In the genomic region with DNA sequence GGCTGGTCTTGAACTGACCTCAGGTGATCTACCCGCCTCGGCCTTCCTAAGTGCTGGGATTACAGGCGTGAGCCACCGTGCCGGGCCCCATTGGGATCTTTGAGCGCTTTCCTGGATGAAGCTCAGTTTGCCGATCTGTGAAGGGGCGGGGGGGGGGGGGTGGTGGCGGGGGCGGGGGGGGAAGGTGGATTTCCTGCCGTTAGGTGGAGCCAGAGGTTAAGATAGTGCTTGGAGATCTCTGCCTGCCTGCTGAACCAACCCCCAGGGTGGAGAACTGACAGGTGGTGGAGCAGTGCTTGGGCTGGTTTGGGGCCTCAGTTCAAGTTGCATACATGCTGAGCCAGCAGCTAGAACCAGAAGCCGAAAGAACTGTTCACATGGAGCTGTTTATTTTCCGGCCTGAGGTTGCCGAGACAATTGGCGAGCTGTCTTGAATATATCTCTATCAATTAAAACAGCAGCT, we compare ENCODE assay signal across 8 cellular contexts. TPM values are rescaled to one million over a fixed set of nuclear protein-coding genes. Genes with fewer than 3 reads are reported as not detected.
A peak's percentile ranks its signal among the peaks of the same experiment; 100 is the strongest.
DNase-seq lines count a peak whose midpoint lies in the region; ATAC-seq and TF ChIP-seq lines count a peak whose summit lies in the region.

No MANE protein-coding gene starts in this region.

- peaks cover 23% of the 10 kb centered on the region for H3K27me3 Mint-ChIP-seq in activated naive CD8-positive, alpha-beta T cell treated with anti-CD3 and anti-CD28 coated beads, Interleukin-2, amount 50 U/mL, for 24 hours
- peaks cover 44% of the 10 kb centered on the region for H3K27me3 Mint-ChIP-seq in progenitor cell of endocrine pancreas

- peak; percentile 72 for DNase-seq in ELR (ENCODE audit: low read depth)
- peak; percentile 86 for DNase-seq in NCI-H1092 treated with DMSO at 0.1 percent for 48 hours (lab: John Stamatoyannopoulos, UW)
- DNase-seq in SKM-1 treated with dmso at 0.1 percent for 144 hours (lab: John Stamatoyannopoulos, UW; ENCODE audit: unreplicated experiment): peak; percentile 77
- DNase-seq in activated naive CD8-positive, alpha-beta T cell treated with anti-CD3 and anti-CD28 coated beads, Interleukin-2, amount 50 U/mL, for 24 hours: peak; percentile 71
- peak; percentile 50 for DNase-seq in left cardiac atrium
- DNase-seq in progenitor cell of endocrine pancreas (ENCODE audit: low spot score, unreplicated experiment): no peak
- DNase-seq in cortex of kidney (lab: John Stamatoyannopoulos, UW): no peak

- H3K36me3 Mint-ChIP-seq in activated naive CD8-positive, alpha-beta T cell treated with anti-CD3 and anti-CD28 coated beads, Interleukin-2, amount 50 U/mL, for 24 hours (ENCODE audit: low read depth): peaks cover 7% of the 10 kb centered on the region
- H3K36me3 Mint-ChIP-seq in progenitor cell of endocrine pancreas (ENCODE audit: insufficient read depth): no peaks in the 10 kb centered on the region

- TF ChIP-seq CTCF in progenitor cell of endocrine pancreas (IDR thresholded peaks at IDR 0.05; ENCODE audit: unreplicated experiment): no peak

- H3K4me1 Mint-ChIP-seq in activated naive CD8-positive, alpha-beta T cell treated with anti-CD3 and anti-CD28 coated beads, Interleukin-2, amount 50 U/mL, for 24 hours: peaks cover 65% of the 10 kb centered on the region
- peaks cover 13% of the 10 kb centered on the region for H3K4me1 Mint-ChIP-seq in progenitor cell of endocrine pancreas (ENCODE audit: low read depth)

- H3K4me3 Mint-ChIP-seq in activated naive CD8-positive, alpha-beta T cell treated with anti-CD3 and anti-CD28 coated beads, Interleukin-2, amount 50 U/mL, for 24 hours: peak overlapping the region; percentile 90
- H3K4me3 Mint-ChIP-seq in progenitor cell of endocrine pancreas (ENCODE audit: low read depth): peak overlapping the region; percentile 81

- H3K9me3 Mint-ChIP-seq in activated naive CD8-positive, alpha-beta T cell treated with anti-CD3 and anti-CD28 coated beads, Interleukin-2, amount 50 U/mL, for 24 hours: no peaks in the 10 kb centered on the region
- H3K9me3 Mint-ChIP-seq in progenitor cell of endocrine pancreas (ENCODE audit: low read depth): no peaks in the 10 kb centered on the region

- intact Hi-C loops in left cardiac atrium (cut with DNase I): loop anchor here in 1 of 2 donors (1.0 kb wide), 1 partner anchor 27 kb away; no protein-coding TSS in a partner anchor

- H3K27ac Mint-ChIP-seq in activated naive CD8-positive, alpha-beta T cell treated with anti-CD3 and anti-CD28 coated beads, Interleukin-2, amount 50 U/mL, for 24 hours: peak overlapping the region; percentile 81
- H3K27ac Mint-ChIP-seq in progenitor cell of endocrine pancreas: peak overlapping the region; percentile 69

- ATAC-seq in activated naive CD8-positive, alpha-beta T cell treated with anti-CD3 and anti-CD28 coated beads, Interleukin-2, amount 50 U/mL, for 24 hours: peak; percentile 70
- ATAC-seq in left cardiac atrium (peak; percentile 67 to 73), GM18861 (IDR thresholded peaks at IDR 0.05; ENCODE audit: unreplicated experiment) (no peak)

RNA-seq across cellular contexts. Expression of a gene that starts 1.7 kb away (rescaled TPM):
- total RNA-seq in left cardiac atrium: 10 to 100 TPM in 1 of 2 donors, 1 to 10 TPM in 1; 7.3 to 11.9 TPM
- total RNA-seq in progenitor cell of endocrine pancreas: 4.6 and 5.0 TPM in 2 replicates

RNA-seq across cellular contexts. Expression of a gene that starts 17.9 kb away (rescaled TPM):
- 1 to 10 TPM; 8.1 to 8.2 TPM for total RNA-seq in left cardiac atrium
- 10.4 and 11.0 TPM in 2 replicates for total RNA-seq in progenitor cell of endocrine pancreas

Comparison
In these comparisons a context has a peak if more than half of its experiments do, and no peak if none do; other contexts are left out.
1. DNase-seq: peak in ELR (single experiment), NCI-H1092 treated with DMSO at 0.1 percent for 48 hours (single experiment), SKM-1 treated with dmso at 0.1 percent for 144 hours (single experiment), activated naive CD8-positive, alpha-beta T cell treated with anti-CD3 and anti-CD28 coated beads, Interleukin-2, amount 50 U/mL, for 24 hours (single experiment) and left cardiac atrium (single experiment); none in progenitor cell of endocrine pancreas (single experiment) and cortex of kidney (single experiment).